ENCODE assay signal across 27 cellular contexts in genomic region chr3:158050461-158050860, GRCh38. TPM values are rescaled to one million over a fixed set of nuclear protein-coding genes. Genes with fewer than 3 reads are reported as not detected.
A peak's percentile ranks its signal among the peaks of the same experiment; 100 is the strongest.
DNase-seq lines count a peak whose midpoint lies in the region; ATAC-seq, FAIRE-seq and TF ChIP-seq lines count a peak whose summit lies in the region.
"Had no signal": no experiment of that assay in that cellular context is flagged by ENCODE, and none has a peak within 500 bp of the region (broad histone marks: within the 10 kb centered on the region; RNA-seq: fewer than 3 reads in every experiment).

No MANE protein-coding gene starts in this region.

- DNase-seq in EH (ENCODE audit: low read depth) (peak; percentile 17), RPMI7951 (ENCODE audit: low read depth) (peak; percentile 34), fibroblast of gingiva (ENCODE audit: low read depth) (peak; percentile 40), mesenchymal stem cell (peak; percentile 8), GM12891 (ENCODE audit: insufficient read length, low spot score) (no peak)
- DNase-seq in stimulated activated naive CD4-positive, alpha-beta T cell treated with Interleukin-2 at 50 U/mL for 16 hours (lab: John Stamatoyannopoulos, UW) = no peak
- DNase-seq in activated CD4-positive, alpha-beta T cell treated with anti-CD3 and anti-CD28 coated beads for 36 hours = no peak
- DNase-seq: AML-193; CD4-positive, alpha-beta T cell; H7; Karpas-422; MG63; NCI-H2029; NCI-H526 treated with DMSO at 0.1 percent for 48 hours; SHP77 treated with DMSO at 0.1 percent for 48 hours; SK-N-SH; SW 1271 had no signal

- no peak for TF ChIP-seq POLR2A in GM12891 (IDR thresholded peaks at IDR 0.05; ENCODE audit: low read depth, low read length)

- no peak overlapping the region for H3K4me2 ChIP-seq in mesenchymal stem cell (ENCODE audit: low read length, poor library complexity, severe bottlenecking)
- H3K4me2 ChIP-seq: BLaER1 treated with 17β-estradiol and CSF1 and Interleukin-3, amounts not matched to agents 10 nM and 100 nM; SK-N-SH had no signal

- no peak overlapping the region for H3K23ac ChIP-seq in mesenchymal stem cell (ENCODE audit: low read length in 2 of 2)

- no peak overlapping the region for H3K14ac ChIP-seq in mesenchymal stem cell (ENCODE audit: low read length in 2 of 2)

- H3K18ac ChIP-seq in mesenchymal stem cell (ENCODE audit: low read depth in 1 of 2, low read length in 2 of 2) = no peak overlapping the region

- H4K8ac ChIP-seq in mesenchymal stem cell (ENCODE audit: low read length) = no peak overlapping the region

- H3K27ac ChIP-seq in mesenchymal stem cell (ENCODE audit: low read length, poor library complexity, severe bottlenecking) = no peak overlapping the region
- H3K27ac ChIP-seq: BLaER1 treated with 17β-estradiol and CSF1 and Interleukin-3, amounts not matched to agents 10 nM and 100 nM had no signal

- CTCF ChIA-PET in activated CD4-positive, alpha-beta T cell treated with anti-CD3 and anti-CD28 coated beads for 36 hours (lab: Charles Lee) = no interaction called here

- H3K4ac ChIP-seq in mesenchymal stem cell (ENCODE audit: low read depth in 1 of 2, low read length in 2 of 2) = no peak overlapping the region

- no peak overlapping the region for H3K27ac Mint-ChIP-seq in activated CD4-positive, alpha-beta T cell treated with anti-CD3 and anti-CD28 coated beads for 36 hours
- H3K27ac Mint-ChIP-seq: CD4-positive, alpha-beta T cell had no signal

- H3K4me3 ChIP-seq in mesenchymal stem cell (ENCODE audit: insufficient read depth in 1 of 2, low read depth in 1 of 2, low read length in 2 of 2) = no peak overlapping the region
- H3K4me3 ChIP-seq: BLaER1 treated with 17β-estradiol and CSF1 and Interleukin-3, amounts not matched to agents 10 nM and 100 nM; MG63 had no signal

- H2BK15ac ChIP-seq in mesenchymal stem cell (ENCODE audit: low read depth, poor library complexity, severe bottlenecking) = no peak overlapping the region

- H3K4me1 ChIP-seq in mesenchymal stem cell (ENCODE audit: control insufficient read depth, insufficient read depth, low read depth, low read length) = no peaks in the 10 kb centered on the region
- H3K4me1 ChIP-seq: BLaER1 treated with 17β-estradiol and CSF1 and Interleukin-3, amounts not matched to agents 10 nM and 100 nM had no signal

- intact Hi-C loops in activated CD4-positive, alpha-beta T cell treated with anti-CD3 and anti-CD28 coated beads for 36 hours (cut with DNase I, micrococcal nuclease) = no loop called here

- no peak overlapping the region for H2BK5ac ChIP-seq in mesenchymal stem cell (ENCODE audit: low read depth, low read length, poor library complexity, severe bottlenecking)

- no peaks in the 10 kb centered on the region for H3K27me3 ChIP-seq in mesenchymal stem cell (ENCODE audit: control insufficient read depth in 1 of 2, insufficient read depth in 1 of 2, low read length in 2 of 2)
- H3K27me3 ChIP-seq: BLaER1 treated with 17β-estradiol and CSF1 and Interleukin-3, amounts not matched to agents 10 nM and 100 nM; MG63 had no signal

- H3K4me3 Mint-ChIP-seq in activated CD4-positive, alpha-beta T cell treated with anti-CD3 and anti-CD28 coated beads for 36 hours = no peak overlapping the region
- H3K4me3 Mint-ChIP-seq: CD4-positive, alpha-beta T cell had no signal

- no peaks in the 10 kb centered on the region for H3K36me3 ChIP-seq in mesenchymal stem cell (ENCODE audit: control insufficient read depth in 1 of 2, insufficient read depth in 2 of 2, low read depth in 1 of 2, low read length in 2 of 2)
- H3K36me3 ChIP-seq: BLaER1 treated with 17β-estradiol and CSF1 and Interleukin-3, amounts not matched to agents 10 nM and 100 nM; MG63 had no signal

- no peak overlapping the region for H4K91ac ChIP-seq in mesenchymal stem cell (ENCODE audit: low read length)

- peaks cover 2% of the 10 kb centered on the region for H3K27me3 Mint-ChIP-seq in activated CD4-positive, alpha-beta T cell treated with anti-CD3 and anti-CD28 coated beads for 36 hours

- no peak overlapping the region for H2AK5ac ChIP-seq in mesenchymal stem cell (ENCODE audit: low read length, severe bottlenecking)

- no peak overlapping the region for H3K9ac ChIP-seq in mesenchymal stem cell (ENCODE audit: low read length)
- H3K9ac ChIP-seq: BLaER1 treated with 17β-estradiol and CSF1 and Interleukin-3, amounts not matched to agents 10 nM and 100 nM; SK-N-SH had no signal

- H3K79me1 ChIP-seq in mesenchymal stem cell (replicated peaks; ENCODE audit: low read length, poor library complexity, severe bottlenecking) = no peaks in the 10 kb centered on the region

- no peak for ATAC-seq in activated CD4-positive, alpha-beta T cell treated with anti-CD3 and anti-CD28 coated beads for 36 hours
- ATAC-seq in GM18498 (IDR thresholded peaks at IDR 0.05; ENCODE audit: unreplicated experiment) = no peak
- ATAC-seq: HepG2, Panc1 had no signal

- H3K4me1 Mint-ChIP-seq in activated CD4-positive, alpha-beta T cell treated with anti-CD3 and anti-CD28 coated beads for 36 hours = no peaks in the 10 kb centered on the region

- POLR2A ChIA-PET in activated CD4-positive, alpha-beta T cell treated with anti-CD3 and anti-CD28 coated beads for 36 hours (lab: Charles Lee) = no interaction called here

- FAIRE-seq in GM12891 (lab: Jason Lieb, UNC) = no peak
- FAIRE-seq: A204.1, D721Med, G401.6, GM12892, GM19239, HepG2 had no signal

- peaks cover 10% of the 10 kb centered on the region for H3K9me3 Mint-ChIP-seq in activated CD4-positive, alpha-beta T cell treated with anti-CD3 and anti-CD28 coated beads for 36 hours (ENCODE audit: low read depth)

- 33% methylated on average over 1 of the region's 2 CpGs for WGBS in mesenchymal stem cell

- H2BK12ac ChIP-seq in mesenchymal stem cell (ENCODE audit: low read length in 2 of 2) = no peak overlapping the region

- H3K36me3 Mint-ChIP-seq in activated CD4-positive, alpha-beta T cell treated with anti-CD3 and anti-CD28 coated beads for 36 hours (ENCODE audit: low read depth) = no peaks in the 10 kb centered on the region

- H2BK120ac ChIP-seq in mesenchymal stem cell (ENCODE audit: low read depth, low read length) = no peak overlapping the region

- no peak overlapping the region for H2AFZ ChIP-seq in mesenchymal stem cell (ENCODE audit: low read depth, low read length)

- H3K9me3 ChIP-seq in mesenchymal stem cell (ENCODE audit: control insufficient read depth, low read length) = peaks cover 33% of the 10 kb centered on the region
- H3K9me3 ChIP-seq: MG63 had no signal

TF ChIP-seq in GM12891, 5 proteins besides CTCF, POLR2A, EP300 and RAD21:
- TF ChIP-seq SPI1 (IDR thresholded peaks at IDR 0.05; ENCODE audit: low read depth, low read length) (no peak), PAX5 (IDR thresholded peaks at IDR 0.05; ENCODE audit: insufficient read depth, low read length, severe bottlenecking) (no peak), POU2F2 (IDR thresholded peaks at IDR 0.05; ENCODE audit: low read depth, low read length) (no peak), POLR2AphosphoS5 (IDR thresholded peaks at IDR 0.05; ENCODE audit: low read depth, low read length) (no peak), TAF1 (IDR thresholded peaks at IDR 0.05; ENCODE audit: low read depth, low read length) (no peak)

RNA-seq across cellular contexts. Expression of gene SHOX2, which starts 55.8 kb away (rescaled TPM):
- 10.1 and 10.7 TPM in 2 replicates for total RNA-seq in RPMI7951 (2014; rRNA removed; shearing (Covaris generic))
- polyA plus RNA-seq in mesenchymal stem cell (2013, experiment 1 of 2) = not detected
- 0.03 TPM for polyA plus RNA-seq in mesenchymal stem cell (2013, experiment 2 of 2)
- not detected for polyA plus RNA-seq in GM12891 (2012; ENCODE audit: low read depth, missing spikeins)
- total RNA-seq in activated CD4-positive, alpha-beta T cell treated with anti-CD3 and anti-CD28 coated beads for 36 hours = not detected
- total RNA-seq: CD4-positive, alpha-beta T cell; H7; HT-29 had no signal
- polyA plus RNA-seq: HepG2 had no signal

RNA-seq across cellular contexts. Expression of gene RSRC1, which starts 59.4 kb away (rescaled TPM):
- 65.3 and 83.5 TPM in 2 replicates for total RNA-seq in RPMI7951 (2014; rRNA removed; shearing (Covaris generic))
- polyA plus RNA-seq in mesenchymal stem cell (2013, experiment 1 of 2) = 17.4 TPM
- 16.5 TPM for polyA plus RNA-seq in mesenchymal stem cell (2013, experiment 2 of 2)
- 18.0 TPM for polyA plus RNA-seq in GM12891 (2012; ENCODE audit: low read depth, missing spikeins)
- total RNA-seq in activated CD4-positive, alpha-beta T cell treated with anti-CD3 and anti-CD28 coated beads for 36 hours = 10 to 100 TPM; 44.9 to 61.6 TPM

Comparison
In these comparisons a context has a peak if more than half of its experiments do, and no peak if none do; other contexts are left out.
1. DNase-seq: peak in EH (single experiment), RPMI7951 (single experiment), fibroblast of gingiva (single experiment) and mesenchymal stem cell (single experiment); none in GM12891 (single experiment), stimulated activated naive CD4-positive, alpha-beta T cell treated with Interleukin-2 at 50 U/mL for 16 hours (single experiment) and activated CD4-positive, alpha-beta T cell treated with anti-CD3 and anti-CD28 coated beads for 36 hours (single experiment).
2. RNA of gene SHOX2, which starts 55.8 kb away (total RNA-seq): 10.1 to 10.7 TPM in RPMI7951; not detected in activated CD4-positive, alpha-beta T cell treated with anti-CD3 and anti-CD28 coated beads for 36 hours; every median in the first group is over 10 times any median in the second.